ENCODE assay signal across 8 cellular contexts in genomic region chr5:109690456-109691247, GRCh38. TPM values are rescaled to one million over a fixed set of nuclear protein-coding genes. Genes with fewer than 3 reads are reported as not detected.
DNase-seq lines count a peak whose midpoint lies in the region; ATAC-seq and TF ChIP-seq lines count a peak whose summit lies in the region.

No MANE protein-coding gene starts in this region.

- in situ Hi-C loops in KBM-7 (cut with MboI; ENCODE audit: low pct_unique_long_range_greater_than_20kb, low sequenced_read_pairs), result no loop called here
- in situ Hi-C loops in transverse colon (cut with MboI; ENCODE audit: low pct_ligation_motif_present in 1 of 4, low pct_unique_long_range_greater_than_20kb in 1 of 4, low sequenced_read_pairs in 3 of 4), result loop anchor here in 2 of 4 donors (25.0 kb wide), 3 partner anchors 278 to 1003 kb away; partner anchors contain the start of genes FER (in 1 of the 2) and PJA2 (in 1 of the 2)

- 0% methylated on average over 3 to 39 of the region's 65 CpGs for WGBS in transverse colon (ENCODE audit: low coverage in 1 of 2), 2 donors

- no peaks in the 10 kb centered on the region for H3K27me3 Mint-ChIP-seq in CD4-positive, alpha-beta memory T cell
- no peaks in the 10 kb centered on the region for H3K27me3 Mint-ChIP-seq in activated naive CD8-positive, alpha-beta T cell treated with anti-CD3 and anti-CD28 coated beads, Interleukin-2, amount 10 ng/mL, durations not matched to agents 7 days and 5 days
- peaks cover 8% of the 10 kb centered on the region for H3K27me3 Mint-ChIP-seq in glutamatergic neuron (ENCODE audit: unreplicated experiment)

- H3K4me1 Mint-ChIP-seq in CD4-positive, alpha-beta memory T cell, result peaks cover 39 to 52% (median 45%) of the 10 kb centered on the region in 4 donors
- peaks cover 45% of the 10 kb centered on the region for H3K4me1 Mint-ChIP-seq in activated naive CD8-positive, alpha-beta T cell treated with anti-CD3 and anti-CD28 coated beads, Interleukin-2, amount 10 ng/mL, durations not matched to agents 7 days and 5 days
- H3K4me1 Mint-ChIP-seq in glutamatergic neuron (ENCODE audit: low read depth, unreplicated experiment), result peaks cover 39% of the 10 kb centered on the region

- POLR2A ChIA-PET in CD4-positive, alpha-beta memory T cell (lab: Charles Lee; ENCODE audit: partially characterized antibody), result interaction anchor here (0.5 to 6.1 kb wide), 27 partner anchors 9 to 1821 kb away, joined by 3 to 62 read pairs (median 6); partner anchors contain the start of genes FBXL17, PJA2 and SLC25A46
- POLR2A ChIA-PET in activated naive CD8-positive, alpha-beta T cell treated with anti-CD3 and anti-CD28 coated beads, Interleukin-2, amount 10 ng/mL, durations not matched to agents 7 days and 5 days (lab: Charles Lee), result interaction anchor here (0.6 to 2.2 kb wide), 8 partner anchors 29 to 1308 kb away, joined by 3 to 10 read pairs (median 6); partner anchors contain the start of genes FBXL17 and PJA2

- peak overlapping the region; percentile 88 for H3K27ac ChIP-seq in CD4-positive, alpha-beta memory T cell (ENCODE audit: low read depth, low read length)
- peak overlapping the region; percentile 96 to 100 (median 99) for H3K27ac ChIP-seq in transverse colon

- DNase-seq in CD4-positive, alpha-beta memory T cell, result peak; percentile 67 to 74 (median 69)
- DNase-seq in KBM-7 (peak; percentile 85), SKM-1 treated with dmso at 0.1 percent for 144 hours (lab: John Stamatoyannopoulos, UW; ENCODE audit: unreplicated experiment) (peak; percentile 66), glutamatergic neuron (peak; percentile 69), occipital lobe (lab: John Stamatoyannopoulos, UW) (peak; percentile 74), transverse colon (peak; percentile 80)
- DNase-seq in activated naive CD8-positive, alpha-beta T cell treated with anti-CD3 and anti-CD28 coated beads, Interleukin-2, amount 10 ng/mL, durations not matched to agents 7 days and 5 days, result peak; percentile 72

- TF ChIP-seq EP300 in transverse colon (IDR thresholded peaks at IDR 0.05; ENCODE audit: low read depth), result no peak

- no peak for TF ChIP-seq CTCF in glutamatergic neuron (IDR thresholded peaks at IDR 0.05; ENCODE audit: partially characterized antibody, unreplicated experiment)
- peak; percentile 57 to 76 (median 65) for TF ChIP-seq CTCF in transverse colon (IDR thresholded peaks at IDR 0.05)

- H3K4me1 ChIP-seq in CD4-positive, alpha-beta memory T cell (ENCODE audit: insufficient read depth, low read length), result peaks cover 49% of the 10 kb centered on the region
- H3K4me1 ChIP-seq in transverse colon, result peaks cover 29 to 56% (median 37%) of the 10 kb centered on the region in 4 donors

- H3K27ac Mint-ChIP-seq in CD4-positive, alpha-beta memory T cell, result peak overlapping the region; percentile 79 to 96 (median 94)
- peak overlapping the region; percentile 90 for H3K27ac Mint-ChIP-seq in activated naive CD8-positive, alpha-beta T cell treated with anti-CD3 and anti-CD28 coated beads, Interleukin-2, amount 10 ng/mL, durations not matched to agents 7 days and 5 days
- peak overlapping the region; percentile 75 for H3K27ac Mint-ChIP-seq in glutamatergic neuron (ENCODE audit: unreplicated experiment)

- peaks cover 0 to 5% of the 10 kb centered on the region in 2 donors for H3K36me3 Mint-ChIP-seq in CD4-positive, alpha-beta memory T cell
- H3K36me3 Mint-ChIP-seq in activated naive CD8-positive, alpha-beta T cell treated with anti-CD3 and anti-CD28 coated beads, Interleukin-2, amount 10 ng/mL, durations not matched to agents 7 days and 5 days, result no peaks in the 10 kb centered on the region
- H3K36me3 Mint-ChIP-seq in glutamatergic neuron (ENCODE audit: unreplicated experiment), result no peaks in the 10 kb centered on the region

- peak overlapping the region; percentile 75 to 79 for H3K4me3 ChIP-seq in CD4-positive, alpha-beta memory T cell (ENCODE audit: low read length in 2 of 2)
- H3K4me3 ChIP-seq in transverse colon, result peak overlapping the region; percentile 88 to 97 (median 96)

- intact Hi-C loops in CD4-positive, alpha-beta memory T cell (cut with micrococcal nuclease), result loop anchor here (1.0 to 5.0 kb wide), 8 partner anchors 16 to 1402 kb away; partner anchors contain the start of gene WDR36
- intact Hi-C loops in transverse colon (cut with DNase I; ENCODE audit: low total_unique reads), result no loop called here

- no peaks in the 10 kb centered on the region for H3K9me3 ChIP-seq in CD4-positive, alpha-beta memory T cell (ENCODE audit: control insufficient read depth in 1 of 2, low read length in 2 of 2)
- H3K9me3 ChIP-seq in transverse colon, result no peaks in the 10 kb centered on the region

- peak; percentile 0 for ATAC-seq in GM21390 (IDR thresholded peaks at IDR 0.05; ENCODE audit: unreplicated experiment)
- peak; percentile 1 for ATAC-seq in activated naive CD8-positive, alpha-beta T cell treated with anti-CD3 and anti-CD28 coated beads, Interleukin-2, amount 10 ng/mL, durations not matched to agents 7 days and 5 days (ENCODE audit: low read depth)

- no peak for TF ChIP-seq POLR2A in transverse colon (IDR thresholded peaks at IDR 0.05)

- no peaks in the 10 kb centered on the region for H3K36me3 ChIP-seq in CD4-positive, alpha-beta memory T cell (ENCODE audit: insufficient read depth, low read length)
- no peaks in the 10 kb centered on the region for H3K36me3 ChIP-seq in transverse colon

- peaks cover 0 to 11% (median 0%) of the 10 kb centered on the region in 8 donors for H3K9me3 Mint-ChIP-seq in CD4-positive, alpha-beta memory T cell
- no peaks in the 10 kb centered on the region for H3K9me3 Mint-ChIP-seq in activated naive CD8-positive, alpha-beta T cell treated with anti-CD3 and anti-CD28 coated beads, Interleukin-2, amount 10 ng/mL, durations not matched to agents 7 days and 5 days
- H3K9me3 Mint-ChIP-seq in glutamatergic neuron (ENCODE audit: unreplicated experiment), result peaks cover 15% of the 10 kb centered on the region

- H3K4me3 Mint-ChIP-seq in CD4-positive, alpha-beta memory T cell, result peak overlapping the region; percentile 88 to 96 (median 92)
- H3K4me3 Mint-ChIP-seq in activated naive CD8-positive, alpha-beta T cell treated with anti-CD3 and anti-CD28 coated beads, Interleukin-2, amount 10 ng/mL, durations not matched to agents 7 days and 5 days, result peak overlapping the region; percentile 89
- peak overlapping the region; percentile 92 for H3K4me3 Mint-ChIP-seq in glutamatergic neuron (ENCODE audit: unreplicated experiment)

- CTCF ChIA-PET in CD4-positive, alpha-beta memory T cell (lab: Charles Lee; ENCODE audit: partially characterized antibody), result interaction anchor here (0.7 to 3.3 kb wide), 11 partner anchors 7 to 1047 kb away, joined by 3 to 11 read pairs (median 3); no protein-coding TSS in a partner anchor

- no peaks in the 10 kb centered on the region for H3K27me3 ChIP-seq in CD4-positive, alpha-beta memory T cell (ENCODE audit: insufficient read depth, low read length)
- H3K27me3 ChIP-seq in transverse colon, result no peaks in the 10 kb centered on the region

RNA-seq across cellular contexts. Expression of gene MAN2A1, which starts 0.9 kb away (rescaled TPM):
- 10 to 100 TPM; 79.8 to 81.0 TPM for total RNA-seq in CD4-positive, alpha-beta memory T cell
- polyA plus RNA-seq in CD4-positive, alpha-beta memory T cell, result 10 to 100 TPM; 21.0 to 24.0 TPM
- 10 to 100 TPM; 38.2 to 46.4 TPM for total RNA-seq in activated naive CD8-positive, alpha-beta T cell treated with anti-CD3 and anti-CD28 coated beads, Interleukin-2, amount 10 ng/mL, durations not matched to agents 7 days and 5 days
- total RNA-seq in glutamatergic neuron (ENCODE audit: unreplicated experiment) (90.8 TPM), occipital lobe (69.7 TPM), transverse colon (10 to 100 TPM; 39.2 to 95.3 (median 70.4) TPM)

Comparison
In these comparisons a context has a peak if more than half of its experiments do, and no peak if none do; other contexts are left out.
1. Peak in every context shown above with its lines: DNase-seq, ATAC-seq, H3K4me3 ChIP-seq and H3K27ac ChIP-seq.